Comparison of ENCODE assay signal across 25 cellular contexts in the genomic region with DNA sequence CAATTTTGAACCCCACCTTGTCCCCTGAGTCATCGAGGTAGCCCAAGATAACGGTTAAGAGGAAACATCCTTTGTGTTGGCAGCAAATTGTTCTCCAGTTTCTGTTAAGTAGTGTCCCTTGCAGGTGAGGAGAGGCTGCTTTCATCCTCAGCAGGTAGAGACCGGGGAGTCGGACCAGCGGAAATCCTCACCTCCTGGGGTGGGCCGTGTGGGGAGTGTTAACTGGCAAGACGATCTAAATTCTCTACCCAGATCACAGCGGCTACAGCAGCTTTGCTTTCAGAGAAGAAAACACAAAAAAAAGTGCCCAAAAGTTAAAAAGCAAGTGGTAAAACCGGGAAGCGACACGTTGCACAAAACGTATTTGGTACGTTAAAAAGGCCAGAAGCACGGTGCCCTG.
"Had no signal": no experiment of that assay in that cellular context is flagged by ENCODE, and none has a peak within 500 bp of the region (broad histone marks: within the 10 kb centered on the region; RNA-seq: fewer than 3 reads in every experiment).

No MANE protein-coding gene starts in this region.

- H3K4me1 Mint-ChIP-seq: mesothelial cell of epicardium had no signal

- H3K27ac Mint-ChIP-seq: memory B cell; mesothelial cell of epicardium; natural killer cell treated with Interleukin-12 subunit alpha and Interleukin-12 subunit beta and Interleukin-15 and Interleukin-18, amount 100 ng/mL, for 72 hours; stimulated activated naive CD8-positive, alpha-beta T cell treated with anti-CD3 and anti-CD28 coated beads, Interleukin-15, amount 100 ng/mL, for 72 hours had no signal

- H3K4me3 Mint-ChIP-seq: memory B cell; mesothelial cell of epicardium; natural killer cell treated with Interleukin-12 subunit alpha and Interleukin-12 subunit beta and Interleukin-15 and Interleukin-18, amount 100 ng/mL, for 72 hours; stimulated activated naive CD8-positive, alpha-beta T cell treated with anti-CD3 and anti-CD28 coated beads, Interleukin-15, amount 100 ng/mL, for 72 hours had no signal

- H3K9me3 ChIP-seq: mucosa of descending colon, ovary, psoas muscle, right lobe of liver, suprapubic skin, transverse colon, upper lobe of right lung, uterus had no signal

- H3K9me3 Mint-ChIP-seq: memory B cell; mesothelial cell of epicardium; naive B cell; natural killer cell treated with Interleukin-12 subunit alpha and Interleukin-12 subunit beta and Interleukin-15 and Interleukin-18, amount 100 ng/mL, for 72 hours; stimulated activated naive CD8-positive, alpha-beta T cell treated with anti-CD3 and anti-CD28 coated beads, Interleukin-15, amount 100 ng/mL, for 72 hours had no signal

- H3K27me3 ChIP-seq: dorsolateral prefrontal cortex, ovary, right lobe of liver, suprapubic skin, transverse colon, upper lobe of right lung, uterus had no signal

- H3K27me3 Mint-ChIP-seq: memory B cell; naive B cell; natural killer cell treated with Interleukin-12 subunit alpha and Interleukin-12 subunit beta and Interleukin-15 and Interleukin-18, amount 100 ng/mL, for 72 hours; stimulated activated naive CD8-positive, alpha-beta T cell treated with anti-CD3 and anti-CD28 coated beads, Interleukin-15, amount 100 ng/mL, for 72 hours had no signal

- H3K4me1 ChIP-seq: right lobe of liver, suprapubic skin, transverse colon, uterus had no signal

- H3K27ac ChIP-seq: ovary, psoas muscle, right lobe of liver, suprapubic skin, transverse colon, upper lobe of right lung, uterus had no signal

- H3K36me3 ChIP-seq: ovary, uterus had no signal

- H3K4me3 ChIP-seq: dorsolateral prefrontal cortex, lung, mucosa of descending colon, ovary, psoas muscle, right lobe of liver, suprapubic skin, transverse colon, upper lobe of right lung, uterus had no signal

- DNase-seq: dorsolateral prefrontal cortex; effector CD4-positive, alpha-beta T cell; head of caudate nucleus; kidney; mucosa of descending colon; naive B cell; nucleus accumbens; ovary; posterior cingulate gyrus; right lobe of liver; small intestine; stimulated activated CD4-positive, alpha-beta T cell treated with anti-CD3 and anti-CD28 coated beads, Interleukin-15, amount 100 ng/mL, for 24 hours; stimulated activated CD4-positive, alpha-beta T cell treated with anti-CD3 and anti-CD28 coated beads, Interleukin-2, amount 100 ng/mL, for 48 hours; stimulated activated naive CD4-positive, alpha-beta T cell; stimulated activated naive CD8-positive, alpha-beta T cell treated with anti-CD3 and anti-CD28 coated beads, Interleukin-15, amount 100 ng/mL, for 72 hours; transverse colon; upper lobe of right lung; uterus had no signal

- ATAC-seq: left lobe of liver; mucosa of descending colon; natural killer cell treated with Interleukin-12 subunit alpha and Interleukin-12 subunit beta and Interleukin-15 and Interleukin-18, amount 100 ng/mL, for 72 hours; psoas muscle; right lobe of liver; stimulated activated naive CD8-positive, alpha-beta T cell treated with anti-CD3 and anti-CD28 coated beads, Interleukin-15, amount 100 ng/mL, for 72 hours; upper lobe of right lung had no signal
